Comparison of ENCODE assay signal across 1 cellular context in the genomic region with DNA sequence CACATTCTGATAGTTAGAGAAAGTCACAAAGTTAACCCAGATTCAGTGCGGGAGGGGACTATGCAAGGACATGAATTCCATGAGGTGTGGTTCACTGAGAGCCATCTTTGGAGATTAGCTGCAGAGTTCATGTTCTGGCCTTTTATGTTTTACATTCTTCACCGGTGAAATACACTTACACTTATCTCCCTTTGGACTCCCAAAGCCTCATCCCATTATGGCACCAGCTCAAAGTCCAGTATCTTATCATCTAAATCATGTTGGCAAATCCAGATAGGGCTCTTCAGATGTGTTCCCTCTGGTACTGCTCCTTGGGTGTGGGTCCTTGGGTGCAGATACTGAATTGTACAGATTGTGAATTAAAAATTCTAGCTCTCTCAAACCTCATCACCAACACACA.
TF ChIP-seq lines count a peak whose summit lies in the region.

No MANE protein-coding gene starts in this region.

TF ChIP-seq in HepG2, 621 proteins besides CTCF, POLR2A, EP300 and RAD21:
- TF ChIP-seq HNF4G (IDR thresholded peaks at IDR 0.05; ENCODE audit: borderline replicate concordance, low read depth, low read length) (peak; percentile 35; the same call in 1 of the 2 replicates), HNF4G (CRISPR knock-in tag; IDR thresholded peaks at IDR 0.05; ENCODE audit: borderline replicate concordance, low read depth) (no peak), HNF4A (CRISPR knock-in tag; IDR thresholded peaks at IDR 0.05) (peak; percentile 74), PAXIP1 (CRISPR knock-in tag; conservative IDR thresholded peaks at IDR 0.05) (0 out of 2 replicates have a peak, but pooled peaks have one; percentile 28), XBP1 (CRISPR knock-in tag; IDR thresholded peaks at IDR 0.05) (no peak), FLYWCH1 (CRISPR knock-in tag; IDR thresholded peaks at IDR 0.05) (no peak), NCOA2 (CRISPR knock-in tag; IDR thresholded peaks at IDR 0.05) (no peak), ZNF12 (CRISPR knock-in tag; IDR thresholded peaks at IDR 0.05) (peak; percentile 44; the same call in 1 of the 2 replicates), ZSCAN20 (CRISPR knock-in tag; IDR thresholded peaks at IDR 0.05; ENCODE audit: borderline replicate concordance) (no peak), ZNF589 (CRISPR knock-in tag; conservative IDR thresholded peaks at IDR 0.05) (no peak)
- TF ChIP-seq, protein P1, sequence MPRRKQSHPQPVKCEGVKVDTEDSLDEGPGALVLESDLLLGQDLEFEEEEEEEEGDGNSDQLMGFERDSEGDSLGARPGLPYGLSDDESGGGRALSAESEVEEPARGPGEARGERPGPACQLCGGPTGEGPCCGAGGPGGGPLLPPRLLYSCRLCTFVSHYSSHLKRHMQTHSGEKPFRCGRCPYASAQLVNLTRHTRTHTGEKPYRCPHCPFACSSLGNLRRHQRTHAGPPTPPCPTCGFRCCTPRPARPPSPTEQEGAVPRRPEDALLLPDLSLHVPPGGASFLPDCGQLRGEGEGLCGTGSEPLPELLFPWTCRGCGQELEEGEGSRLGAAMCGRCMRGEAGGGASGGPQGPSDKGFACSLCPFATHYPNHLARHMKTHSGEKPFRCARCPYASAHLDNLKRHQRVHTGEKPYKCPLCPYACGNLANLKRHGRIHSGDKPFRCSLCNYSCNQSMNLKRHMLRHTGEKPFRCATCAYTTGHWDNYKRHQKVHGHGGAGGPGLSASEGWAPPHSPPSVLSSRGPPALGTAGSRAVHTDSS (CRISPR knock-in tag; conservative IDR thresholded peaks at IDR 0.05), result no peak
